8 cellular contexts compared by ENCODE assay signal in genomic region chr3:45664558-45664957, GRCh38. TPM values are rescaled to one million over a fixed set of nuclear protein-coding genes. Genes with fewer than 3 reads are reported as not detected.
DNase-seq lines count a peak whose midpoint lies in the region; ATAC-seq and TF ChIP-seq lines count a peak whose summit lies in the region.

No MANE protein-coding gene starts in this region.

- H3K9ac ChIP-seq in endodermal cell (ENCODE audit: extremely low read depth, low read length, poor library complexity, severe bottlenecking), result no peak overlapping the region

- H3K36me3 Mint-ChIP-seq in endodermal cell (ENCODE audit: low read depth), result peaks cover 49% of the 10 kb centered on the region

- H3K4me1 ChIP-seq in heart left ventricle, result peaks cover 0 to 61% (median 43%) of the 10 kb centered on the region in 12 donors
- no peaks in the 10 kb centered on the region for H3K4me1 ChIP-seq in endodermal cell (ENCODE audit: control insufficient read depth, insufficient read depth, low read length)

- H3K9me3 Mint-ChIP-seq in endodermal cell, result peaks cover 8% of the 10 kb centered on the region

- H3K4me1 Mint-ChIP-seq in endodermal cell, result peaks cover 15% of the 10 kb centered on the region

- TF ChIP-seq CTCF in heart left ventricle (IDR thresholded peaks at IDR 0.05) (no peak), endodermal cell (conservative IDR thresholded peaks at IDR 0.05) (no peak)

- no peak for TF ChIP-seq POLR2A in heart left ventricle (IDR thresholded peaks at IDR 0.05)

- no peaks in the 10 kb centered on the region for H3K27me3 Mint-ChIP-seq in endodermal cell (ENCODE audit: insufficient read depth)

- H3K4me3 ChIP-seq in heart left ventricle (peak overlapping the region in 10 of 12 donors; percentile 12 to 53 (median 41)), endodermal cell (ENCODE audit: low read length) (no peak overlapping the region)

- ATAC-seq in GM19438 (IDR thresholded peaks at IDR 0.05; ENCODE audit: low read depth, unreplicated experiment), result peak; percentile 82
- ATAC-seq in HG03558 (IDR thresholded peaks at IDR 0.05; ENCODE audit: extremely low read depth, unreplicated experiment), result peak; percentile 36
- peak in 3 of 4 donors; percentile 2 to 46 (median 18) for ATAC-seq in heart left ventricle

- peak; percentile 57 for DNase-seq in activated CD8-positive, alpha-beta memory T cell treated with anti-CD3 and anti-CD28 coated beads, Interleukin-2, amount 50 U/mL, for 24 hours (ENCODE audit: extremely low read depth)
- DNase-seq in heart left ventricle (no peak), DMS53 (lab: John Stamatoyannopoulos, UW) (no peak), HuH-7.5 (ENCODE audit: low spot score) (no peak), endodermal cell (no peak)
- DNase-seq in stimulated activated CD8-positive, alpha-beta memory T cell treated with anti-CD3 and anti-CD28 coated beads, Interleukin-12 subunit alpha, Interleukin-12 subunit beta, amount 100 ng/mL, for 1 hour (ENCODE audit: low read depth), result peak; percentile 54

- intact Hi-C loops in heart left ventricle (cut with DNase I), result loop anchor here in 3 of 10 donors (10.0 kb wide), 2 partner anchors 620 to 630 kb away; no protein-coding TSS in a partner anchor

- H3K27ac ChIP-seq in heart left ventricle (peak overlapping the region in 9 of 12 donors; percentile 0 to 70 (median 34)), endodermal cell (ENCODE audit: low read depth, low read length) (no peak overlapping the region)

- no peak overlapping the region for H3K27ac Mint-ChIP-seq in endodermal cell

- H3K9me3 ChIP-seq in heart left ventricle (no peaks in the 10 kb centered on the region), endodermal cell (ENCODE audit: control insufficient read depth, low read length) (peaks cover 18% of the 10 kb centered on the region)

- H3K27me3 ChIP-seq in heart left ventricle, result no peaks in the 10 kb centered on the region
- H3K27me3 ChIP-seq in endodermal cell (ENCODE audit: control insufficient read depth, insufficient read depth, low read length, poor library complexity, severe bottlenecking), result no peaks in the 10 kb centered on the region

- peaks cover 0 to 32% (median 15%) of the 10 kb centered on the region in 9 donors for H3K36me3 ChIP-seq in heart left ventricle
- peaks cover 34% of the 10 kb centered on the region for H3K36me3 ChIP-seq in endodermal cell (ENCODE audit: control insufficient read depth, insufficient read depth, low read length)

- no peak overlapping the region for H3K4me3 Mint-ChIP-seq in endodermal cell

- WGBS in heart left ventricle, 4 donors, result 18 to 41% (median 23%) methylated on average over 10 of the region's 10 CpGs
- 93 to 98% methylated on average over 9 to 10 of the region's 10 CpGs for WGBS in endodermal cell (ENCODE audit: insufficient coverage in 1 of 2, insufficient read length in 1 of 2), 2 experiments

RNA-seq across cellular contexts. Expression of gene SACM1L, which starts 24.6 kb away (rescaled TPM):
- total RNA-seq in heart left ventricle (10 to 100 TPM; 12.6 to 35.3 (median 22.3) TPM), endodermal cell (100 to 1,000 TPM; 149 to 161 TPM)
- 10 to 100 TPM; 15.1 to 25.7 TPM for polyA plus RNA-seq in heart left ventricle
- polyA plus RNA-seq in endodermal cell (2013, experiment 1 of 2), result 63.0 TPM
- polyA plus RNA-seq in endodermal cell (2013, experiment 2 of 2), result 66.3 TPM

Comparison
In these comparisons a context has a peak if more than half of its experiments do, and no peak if none do; other contexts are left out.
1. ATAC-seq: peak in every context shown above with its lines; median percentile 82 in GM19438; 36 in HG03558; 18 in heart left ventricle.
2. DNase-seq: peak in activated CD8-positive, alpha-beta memory T cell treated with anti-CD3 and anti-CD28 coated beads, Interleukin-2, amount 50 U/mL, for 24 hours (single experiment) and stimulated activated CD8-positive, alpha-beta memory T cell treated with anti-CD3 and anti-CD28 coated beads, Interleukin-12 subunit alpha, Interleukin-12 subunit beta, amount 100 ng/mL, for 1 hour (single experiment); none in heart left ventricle (0 of 5), DMS53 (single experiment), HuH-7.5 (single experiment) and endodermal cell (single experiment).
3. RNA of gene SACM1L, which starts 24.6 kb away (total RNA-seq): 149 to 161 TPM in endodermal cell; 12.6 to 35.3 TPM in heart left ventricle; every median in the first group is over 4 times any median in the second.